Comparison of ENCODE assay signal across 13 cellular contexts in genomic region chr17:17758443-17758842, GRCh38.
DNase-seq lines count a peak whose midpoint lies in the region; ATAC-seq, FAIRE-seq and TF ChIP-seq lines count a peak whose summit lies in the region.
"Had no signal": no experiment of that assay in that cellular context is flagged by ENCODE, and none has a peak within 500 bp of the region (broad histone marks: within the 10 kb centered on the region; RNA-seq: fewer than 3 reads in every experiment).

No MANE protein-coding gene starts in this region.

- POLR2A ChIA-PET in CD4-positive, alpha-beta T cell (lab: Charles Lee) = interaction anchor here (1.0 to 1.6 kb wide), 4 partner anchors 19 to 214 kb away, joined by 3 to 5 read pairs (median 5); partner anchors contain the start of genes DRC3 and TOM1L2
- POLR2A ChIA-PET in H1 (lab: Charles Lee; ENCODE audit: partially characterized antibody) = interaction anchor here (1.3 to 1.7 kb wide), 3 partner anchors 9 to 13 kb away, joined by 4 read pairs; no protein-coding TSS in a partner anchor

- no peaks in the 10 kb centered on the region for H3K27me3 Mint-ChIP-seq in CD4-positive, alpha-beta T cell

- ATAC-seq in CD4-positive, alpha-beta T cell (ENCODE audit: poor library complexity) = peak; percentile 9
- ATAC-seq in esophagus mucosa = no peak
- ATAC-seq: sciatic nerve had no signal

- no peak overlapping the region for H4K91ac ChIP-seq in H1 (replicated peaks; ENCODE audit: insufficient read length, low read length)

- no peak overlapping the region for H3K14ac ChIP-seq in H1 (ENCODE audit: insufficient read length)

- H3K27ac ChIP-seq in CD4-positive, alpha-beta T cell (ENCODE audit: low read depth, low read length) = no peak overlapping the region
- H3K27ac ChIP-seq in H1 (ENCODE audit: low read depth, low read length) = no peak overlapping the region
- H3K27ac ChIP-seq: HL-60, suprapubic skin had no signal

- H3K9me3 ChIP-seq in CD4-positive, alpha-beta T cell (ENCODE audit: control insufficient read depth, low read length) = no peaks in the 10 kb centered on the region
- no peaks in the 10 kb centered on the region for H3K9me3 ChIP-seq in H1 (ENCODE audit: insufficient read depth in 2 of 2, low read depth in 1 of 2, low read length in 1 of 2)
- H3K9me3 ChIP-seq: suprapubic skin had no signal

- H3K9ac ChIP-seq in H1 (replicated peaks in 1 of 4; ENCODE audit: extremely low read depth in 1 of 4, low read depth in 3 of 4, low read length in 3 of 4) = no peak overlapping the region

- no peaks in the 10 kb centered on the region for H4K20me1 ChIP-seq in H1 (replicated peaks in 1 of 2; ENCODE audit: control insufficient read depth in 1 of 2, insufficient read depth in 2 of 2, low read length in 2 of 2)

- H2BK5ac ChIP-seq in H1 (ENCODE audit: low read depth, low read length) = no peak overlapping the region

- no peaks in the 10 kb centered on the region for H3K79me2 ChIP-seq in H1 (ENCODE audit: control insufficient read depth in 1 of 2, insufficient read depth in 2 of 2, low read length in 2 of 2)

- peaks cover 0 to 5% (median 0%) of the 10 kb centered on the region in 4 experiments; a peak in 4 of 7 replicates for H3K4me1 ChIP-seq in H1 (replicated peaks in 1 of 4; ENCODE audit: control insufficient read depth in 3 of 4, insufficient read depth in 4 of 4, low read length in 3 of 4)

- no peak overlapping the region for H4K8ac ChIP-seq in H1 (ENCODE audit: extremely low read depth, insufficient read depth, low read length)

- H3K27ac Mint-ChIP-seq in CD4-positive, alpha-beta T cell = peak overlapping the region; percentile 91

- 92% methylated on average over 13 of the region's 13 CpGs; no CpG with 5 or more reads in 1 of the 2 experiments for WGBS in H1 (ENCODE audit: extremely low coverage in 1 of 2, insufficient coverage in 1 of 2, insufficient read length in 1 of 2, insufficient replicate concordance in 2 of 2, low coverage in 1 of 2, low lambda C conversion rate in 2 of 2, missing lambda C conversion rate in 1 of 2), 2 experiments

- TF ChIP-seq POLR2A in H1 (IDR thresholded peaks at IDR 0.05; ENCODE audit: control extremely low read depth in 1 of 2, low read depth in 2 of 2, low read length in 2 of 2) = no peak

- H3K4me2 ChIP-seq in H1 (ENCODE audit: insufficient read depth in 1 of 2, low read depth in 2 of 2, low read length in 2 of 2) = no peak overlapping the region

- H2AFZ ChIP-seq in H1 (ENCODE audit: low read length) = no peak overlapping the region

- no peak overlapping the region for H2BK12ac ChIP-seq in H1 (ENCODE audit: low read depth, low read length)

- H4K5ac ChIP-seq in H1 (ENCODE audit: insufficient read length, low read depth, low read length) = no peak overlapping the region

- H3K4me3 ChIP-seq in Jurkat, Clone E6-1 (ENCODE audit: low read length) = peak overlapping the region; percentile 50
- H3K4me3 ChIP-seq in H1 (ENCODE audit: extremely low read depth in 1 of 4, insufficient read depth in 2 of 4, low read depth in 3 of 4, low read length in 4 of 4) = no peak overlapping the region
- H3K4me3 ChIP-seq: suprapubic skin had no signal

- peaks cover 58% of the 10 kb centered on the region for H3K4me1 Mint-ChIP-seq in CD4-positive, alpha-beta T cell (ENCODE audit: low read depth)

- H2BK15ac ChIP-seq in H1 (ENCODE audit: low read length) = no peak overlapping the region

- H3K9me3 Mint-ChIP-seq in CD4-positive, alpha-beta T cell = no peaks in the 10 kb centered on the region

- FAIRE-seq in H1 (lab: Jason Lieb, UNC) = no peak

- TF ChIP-seq EP300 in H1 (IDR thresholded peaks at IDR 0.05; ENCODE audit: borderline replicate concordance in 1 of 2, low read depth in 2 of 2, low read length in 2 of 2) = no peak

- CTCF ChIA-PET in CD4-positive, alpha-beta T cell (lab: Charles Lee) = no interaction called here
- CTCF ChIA-PET in H1 (lab: Charles Lee; ENCODE audit: partially characterized antibody) = interaction anchor here (0.8 to 2.9 kb wide), 8 partner anchors 9 to 30 kb away, joined by 3 to 16 read pairs (median 4); no protein-coding TSS in a partner anchor

- no peaks in the 10 kb centered on the region for H3K36me3 Mint-ChIP-seq in CD4-positive, alpha-beta T cell (ENCODE audit: low read depth)

- H2BK120ac ChIP-seq in H1 (replicated peaks; ENCODE audit: low read depth, low read length) = no peak overlapping the region

- no peak for TF ChIP-seq RAD21 in H1 (IDR thresholded peaks at IDR 0.05 in 1 of 2, conservative IDR thresholded peaks at IDR 0.05 in 1 of 2; ENCODE audit: low read depth in 2 of 2, low read length in 2 of 2)

- H2AK5ac ChIP-seq in H1 (ENCODE audit: low read depth, low read length) = 0 out of 2 replicates have a peak overlapping the region, but pooled peaks have one; percentile 75

- no peak overlapping the region for H2BK20ac ChIP-seq in H1 (ENCODE audit: low read length)

- no peak overlapping the region for H3K18ac ChIP-seq in H1 (ENCODE audit: extremely low read depth, low read length)

- H3K27me3 ChIP-seq in CD4-positive, alpha-beta T cell (ENCODE audit: control insufficient read depth, insufficient read depth, low read length) = no peaks in the 10 kb centered on the region
- H3K27me3 ChIP-seq in H1 (replicated peaks in 1 of 4; ENCODE audit: control insufficient read depth in 3 of 4, extremely low read depth in 1 of 4, insufficient read depth in 3 of 4, low read length in 3 of 4) = no peaks in the 10 kb centered on the region
- H3K27me3 ChIP-seq: suprapubic skin had no signal

- no peak overlapping the region for H3K23ac ChIP-seq in H1 (ENCODE audit: insufficient read length)

- H3K36me3 ChIP-seq in H1 (ENCODE audit: control insufficient read depth in 2 of 4, insufficient read depth in 4 of 4, low read length in 3 of 4) = no peaks in the 10 kb centered on the region
- H3K36me3 ChIP-seq: suprapubic skin had no signal

- H3K4me3 Mint-ChIP-seq in CD4-positive, alpha-beta T cell = peak overlapping the region; percentile 50

- no peak for TF ChIP-seq CTCF in CD4-positive, alpha-beta T cell (IDR thresholded peaks at IDR 0.05)
- TF ChIP-seq CTCF in H1 (IDR thresholded peaks at IDR 0.05; ENCODE audit: control extremely low read depth in 1 of 3, insufficient read depth in 1 of 3, low read depth in 1 of 3, low read length in 3 of 3) = no peak
- TF ChIP-seq CTCF in GM20000 (IDR thresholded peaks at IDR 0.05; ENCODE audit: extremely low read depth, missing control alignments) = no peak

- intact Hi-C loops in CD4-positive, alpha-beta T cell (cut with DNase I, micrococcal nuclease) = loop anchor here in 1 of 2 experiments (5.0 to 10.0 kb wide), 2 partner anchors 34 to 276 kb away; partner anchors contain the start of genes ATPAF2 and GID4

- no peaks in the 10 kb centered on the region for H3K79me1 ChIP-seq in H1 (ENCODE audit: low read depth, low read length)

- no peaks in the 10 kb centered on the region for H3K23me2 ChIP-seq in H1 (ENCODE audit: low read depth, low read length)

- DNase-seq in CD4-positive, alpha-beta T cell = no peak
- peak; percentile 73 for DNase-seq in Jurkat, Clone E6-1 (ENCODE audit: low read depth, low spot score)
- DNase-seq in NCI-H69 (lab: John Stamatoyannopoulos, UW) (peak; percentile 92), H1 (ENCODE audit: low read depth in 1 of 2, low spot score in 2 of 2) (no peak), GM20000 (ENCODE audit: low spot score) (no peak), iPS-NIHi7 (ENCODE audit: extremely low spot score) (no peak), SKM-1 treated with dmso at 0.1 percent for 144 hours (lab: John Stamatoyannopoulos, UW; ENCODE audit: unreplicated experiment) (no peak)
- DNase-seq: C1 segment of cervical spinal cord, RPMI8226 had no signal

- no peak overlapping the region for H3K56ac ChIP-seq in H1 (replicated peaks; ENCODE audit: insufficient read length, low read depth, low read length)

- no peak overlapping the region for H3K4ac ChIP-seq in H1 (replicated peaks; ENCODE audit: insufficient read length, low read depth, low read length)

TF ChIP-seq in H1, 55 proteins besides CTCF, POLR2A, EP300 and RAD21 (continues in another document):
- TF ChIP-seq NRF1 (IDR thresholded peaks at IDR 0.05; ENCODE audit: low read depth, low read length) = no peak
- no peak for TF ChIP-seq ATF2 (IDR thresholded peaks at IDR 0.05; ENCODE audit: low read length)
- TF ChIP-seq KDM4A (IDR thresholded peaks at IDR 0.05; ENCODE audit: low read depth, low read length, severe bottlenecking) = no peak
- no peak for TF ChIP-seq POU5F1 (IDR thresholded peaks at IDR 0.05; ENCODE audit: low read depth, low read length)
- TF ChIP-seq E2F6 (IDR thresholded peaks at IDR 0.05) = no peak
- TF ChIP-seq EZH2 (IDR thresholded peaks at IDR 0.05; ENCODE audit: low read depth, low read length, severe bottlenecking) = no peak
- no peak for TF ChIP-seq SIN3A (conservative IDR thresholded peaks at IDR 0.05 in 1 of 2, IDR thresholded peaks at IDR 0.05 in 1 of 2; ENCODE audit: low read depth in 1 of 2, low read length in 2 of 2)
- TF ChIP-seq HDAC2 (IDR thresholded peaks at IDR 0.05; ENCODE audit: borderline replicate concordance in 1 of 2, low read depth in 2 of 2, low read length in 2 of 2) = no peak
- no peak for TF ChIP-seq CBX5 (IDR thresholded peaks at IDR 0.05; ENCODE audit: low read depth, low read length)
- TF ChIP-seq FOSL1 (IDR thresholded peaks at IDR 0.05; ENCODE audit: insufficient read depth, low read depth, low read length) = no peak
- no peak for TF ChIP-seq ZNF274 (IDR thresholded peaks at IDR 0.05; ENCODE audit: borderline replicate concordance, extremely low read depth, low read length)
- TF ChIP-seq JUN (IDR thresholded peaks at IDR 0.05; ENCODE audit: low read depth, low read length) = no peak
- no peak for TF ChIP-seq JUND (IDR thresholded peaks at IDR 0.05; ENCODE audit: low read length)
- TF ChIP-seq BRCA1 (IDR thresholded peaks at IDR 0.05; ENCODE audit: low read depth, low read length) = no peak
- no peak for TF ChIP-seq CHD1 (IDR thresholded peaks at IDR 0.05; ENCODE audit: low read depth, low read length)

Comparison
In these comparisons a context has a peak if more than half of its experiments do, and no peak if none do; other contexts are left out.
1. DNase-seq: peak in Jurkat, Clone E6-1 (single experiment) and NCI-H69 (single experiment); none in CD4-positive, alpha-beta T cell (0 of 10), H1 (0 of 2), GM20000 (single experiment), iPS-NIHi7 (single experiment) and SKM-1 treated with dmso at 0.1 percent for 144 hours (single experiment).